ENCODE assay signal across 14 cellular contexts in genomic region chr2:217419075-217419671, GRCh38.
"Had no signal": no experiment of that assay in that cellular context is flagged by ENCODE, and none has a peak within 500 bp of the region (broad histone marks: within the 10 kb centered on the region; RNA-seq: fewer than 3 reads in every experiment).

No MANE protein-coding gene starts in this region.

- H3K36me3 ChIP-seq: breast epithelium, heart right ventricle, upper lobe of left lung had no signal

- H3K27ac ChIP-seq: heart right ventricle, upper lobe of left lung had no signal

- H3K36me3 Mint-ChIP-seq: activated CD8-positive, alpha-beta memory T cell treated with anti-CD3 and anti-CD28 coated beads, Interleukin-2, amount 10 ng/mL, durations not matched to agents 7 days and 5 days had no signal

- H3K4me3 Mint-ChIP-seq: activated CD8-positive, alpha-beta memory T cell treated with anti-CD3 and anti-CD28 coated beads, Interleukin-2, amount 10 ng/mL, durations not matched to agents 7 days and 5 days; activated naive CD4-positive, alpha-beta T cell treated with anti-CD3 and anti-CD28 coated beads, Interleukin-2, amount 50 U/mL, for 24 hours; activated T-cell treated with anti-CD3 and anti-CD28 coated beads, Interleukin-2, amount 50 U/mL, for 24 hours had no signal

- H3K4me1 ChIP-seq: breast epithelium, upper lobe of left lung had no signal

- H3K4me1 Mint-ChIP-seq: activated CD8-positive, alpha-beta memory T cell treated with anti-CD3 and anti-CD28 coated beads, Interleukin-2, amount 10 ng/mL, durations not matched to agents 7 days and 5 days; activated naive CD4-positive, alpha-beta T cell treated with anti-CD3 and anti-CD28 coated beads, Interleukin-2, amount 50 U/mL, for 24 hours had no signal

- H3K27ac Mint-ChIP-seq: activated CD8-positive, alpha-beta memory T cell treated with anti-CD3 and anti-CD28 coated beads, Interleukin-2, amount 10 ng/mL, durations not matched to agents 7 days and 5 days; activated naive CD4-positive, alpha-beta T cell treated with anti-CD3 and anti-CD28 coated beads, Interleukin-2, amount 50 U/mL, for 24 hours; activated T-cell treated with anti-CD3 and anti-CD28 coated beads, Interleukin-2, amount 50 U/mL, for 24 hours had no signal

- DNase-seq: activated CD4-positive, alpha-beta T cell treated with anti-CD3 and anti-CD28 coated beads, Interleukin-2, amount 50 U/mL, for 48 hours; activated CD4-positive, CD25-positive, alpha-beta regulatory T cell treated with anti-CD3 and anti-CD28 coated beads, Interleukin-2, amount 50 U/mL, for 72 hours; activated CD8-positive, alpha-beta memory T cell treated with anti-CD3 and anti-CD28 coated beads, Interleukin-2, amount 10 ng/mL, durations not matched to agents 7 days and 5 days; activated effector memory CD4-positive, alpha-beta T cell treated with Interleukin-2 at 50 U/mL for 16 hours; activated T-cell treated with anti-CD3 and anti-CD28 coated beads, Interleukin-2, amount 50 U/mL, for 24 hours; amniotic stem cell; heart right ventricle; islet precursor cell; mammary epithelial cell; upper lobe of left lung had no signal

- H3K4me3 ChIP-seq: breast epithelium, heart right ventricle, skin epidermis, upper lobe of left lung had no signal

- H3K27me3 ChIP-seq: breast epithelium, heart right ventricle, upper lobe of left lung had no signal

- H3K27me3 Mint-ChIP-seq: activated T-cell treated with anti-CD3 and anti-CD28 coated beads, Interleukin-2, amount 50 U/mL, for 24 hours had no signal

- H3K9me3 Mint-ChIP-seq: activated naive CD4-positive, alpha-beta T cell treated with anti-CD3 and anti-CD28 coated beads, Interleukin-2, amount 50 U/mL, for 24 hours; activated T-cell treated with anti-CD3 and anti-CD28 coated beads, Interleukin-2, amount 50 U/mL, for 24 hours had no signal

- ATAC-seq: activated CD8-positive, alpha-beta memory T cell treated with anti-CD3 and anti-CD28 coated beads, Interleukin-2, amount 10 ng/mL, durations not matched to agents 7 days and 5 days; heart right ventricle; left lobe of liver had no signal

- H3K9me3 ChIP-seq: breast epithelium, heart right ventricle, upper lobe of left lung had no signal
